8 cellular contexts compared by ENCODE assay signal in genomic region chr9:125513634-125514413, GRCh38.
DNase-seq lines count a peak whose midpoint lies in the region; ATAC-seq and TF ChIP-seq lines count a peak whose summit lies in the region.

No MANE protein-coding gene starts in this region.

- H3K36me3 ChIP-seq in CD8-positive, alpha-beta T cell (ENCODE audit: insufficient read depth, low read length) = no peaks in the 10 kb centered on the region
- no peaks in the 10 kb centered on the region for H3K36me3 ChIP-seq in right atrium auricular region
- no peaks in the 10 kb centered on the region for H3K36me3 ChIP-seq in aorta (ENCODE audit: control insufficient read depth in 1 of 2, insufficient read depth in 2 of 2, low read length in 1 of 2)

- H3K27ac ChIP-seq in CD8-positive, alpha-beta T cell (ENCODE audit: low read depth, low read length) = no peak overlapping the region
- peak overlapping the region; percentile 23 to 24 for H3K27ac ChIP-seq in right atrium auricular region
- H3K27ac ChIP-seq in aorta (ENCODE audit: low read depth in 1 of 2, low read length in 2 of 2) = no peak overlapping the region

- H3K9me3 Mint-ChIP-seq in CD8-positive, alpha-beta T cell = no peaks in the 10 kb centered on the region
- H3K9me3 Mint-ChIP-seq in activated T-helper 1 cell treated with anti-CD3 and anti-CD28 coated beads, Interleukin-12 subunit alpha, Interleukin-12 subunit beta, Interleukin-2, Interleukin-4 antibody, amounts not matched to agents 30 ng/mL and 10 ng/mL and 1 ng/mL, durations not matched to agents 14 hours and 24 hours and 36 hours = no peaks in the 10 kb centered on the region

- WGBS in aorta, 2 donors = 27 to 33% methylated on average over 14 of the region's 14 CpGs

- H3K9me3 ChIP-seq in CD8-positive, alpha-beta T cell (ENCODE audit: low read length) = no peaks in the 10 kb centered on the region
- H3K9me3 ChIP-seq in right atrium auricular region (no peaks in the 10 kb centered on the region), aorta (ENCODE audit: control insufficient read depth, low read length) (no peaks in the 10 kb centered on the region)

- peak; percentile 31 for ATAC-seq in CD8-positive, alpha-beta T cell
- ATAC-seq in GM19452 (IDR thresholded peaks at IDR 0.05; ENCODE audit: unreplicated experiment) = peak; percentile 86
- ATAC-seq in HG03469 (IDR thresholded peaks at IDR 0.05; ENCODE audit: unreplicated experiment) = peak; percentile 64
- ATAC-seq in stimulated activated naive CD8-positive, alpha-beta T cell treated with anti-CD3 and anti-CD28 coated beads, Interleukin-15, Interleukin-2, amounts not matched to agents 100 U/mL and 50 U/mL, for 24 hours = peak; percentile 98
- ATAC-seq in aorta (ENCODE audit: low FRiP score) = no peak

- intact Hi-C loops in CD8-positive, alpha-beta T cell (cut with DNase I, micrococcal nuclease) = no loop called here
- intact Hi-C loops in activated T-helper 1 cell treated with anti-CD3 and anti-CD28 coated beads, Interleukin-12 subunit alpha, Interleukin-12 subunit beta, Interleukin-2, Interleukin-4 antibody, amounts not matched to agents 30 ng/mL and 10 ng/mL and 1 ng/mL, durations not matched to agents 14 hours and 24 hours and 36 hours (cut with micrococcal nuclease) = loop anchor here (1.0 kb wide), 1 partner anchor 7 kb away; no protein-coding TSS in a partner anchor
- intact Hi-C loops in aorta (cut with DNase I) = no loop called here
- intact Hi-C loops in posterior vena cava (cut with DNase I) = no loop called here

- H3K27me3 ChIP-seq in CD8-positive, alpha-beta T cell (ENCODE audit: insufficient read depth, low read length) = no peaks in the 10 kb centered on the region
- H3K27me3 ChIP-seq in right atrium auricular region = no peaks in the 10 kb centered on the region
- H3K27me3 ChIP-seq in aorta (ENCODE audit: control insufficient read depth in 1 of 2, insufficient read depth in 2 of 2, low read length in 1 of 2) = no peaks in the 10 kb centered on the region

- no peaks in the 10 kb centered on the region for H3K27me3 Mint-ChIP-seq in CD8-positive, alpha-beta T cell (ENCODE audit: low read depth)
- H3K27me3 Mint-ChIP-seq in activated T-helper 1 cell treated with anti-CD3 and anti-CD28 coated beads, Interleukin-12 subunit alpha, Interleukin-12 subunit beta, Interleukin-2, Interleukin-4 antibody, amounts not matched to agents 30 ng/mL and 10 ng/mL and 1 ng/mL, durations not matched to agents 14 hours and 24 hours and 36 hours (ENCODE audit: insufficient read depth) = no peaks in the 10 kb centered on the region

- H3K4me1 ChIP-seq in CD8-positive, alpha-beta T cell (ENCODE audit: insufficient read depth, low read length) = no peaks in the 10 kb centered on the region
- H3K4me1 ChIP-seq in right atrium auricular region = peaks cover 0 to 33% of the 10 kb centered on the region in 2 donors
- no peaks in the 10 kb centered on the region for H3K4me1 ChIP-seq in aorta (ENCODE audit: control insufficient read depth in 1 of 2, insufficient read depth in 2 of 2, low read length in 2 of 2)

- no peak for DNase-seq in CD8-positive, alpha-beta T cell
- DNase-seq in activated T-helper 1 cell treated with anti-CD3 and anti-CD28 coated beads, Interleukin-12 subunit alpha, Interleukin-12 subunit beta, Interleukin-2, Interleukin-4 antibody, amounts not matched to agents 30 ng/mL and 10 ng/mL and 1 ng/mL, durations not matched to agents 14 hours and 24 hours and 36 hours (ENCODE audit: low spot score) = no peak
- DNase-seq in right atrium auricular region (ENCODE audit: low spot score) (no peak), aorta (no peak), posterior vena cava (ENCODE audit: low spot score) (no peak)
- DNase-seq in stimulated activated naive CD8-positive, alpha-beta T cell treated with anti-CD3 and anti-CD28 coated beads, Interleukin-15, Interleukin-2, amounts not matched to agents 100 U/mL and 50 U/mL, for 24 hours = peak; percentile 48

- POLR2A ChIA-PET in CD8-positive, alpha-beta T cell (lab: Charles Lee) = no interaction called here

- H3K27ac Mint-ChIP-seq in CD8-positive, alpha-beta T cell = no peak overlapping the region
- peak overlapping the region; percentile 73 for H3K27ac Mint-ChIP-seq in activated T-helper 1 cell treated with anti-CD3 and anti-CD28 coated beads, Interleukin-12 subunit alpha, Interleukin-12 subunit beta, Interleukin-2, Interleukin-4 antibody, amounts not matched to agents 30 ng/mL and 10 ng/mL and 1 ng/mL, durations not matched to agents 14 hours and 24 hours and 36 hours

- H3K4me1 Mint-ChIP-seq in CD8-positive, alpha-beta T cell (ENCODE audit: low read depth) = peaks cover 8% of the 10 kb centered on the region
- peaks cover 14% of the 10 kb centered on the region for H3K4me1 Mint-ChIP-seq in activated T-helper 1 cell treated with anti-CD3 and anti-CD28 coated beads, Interleukin-12 subunit alpha, Interleukin-12 subunit beta, Interleukin-2, Interleukin-4 antibody, amounts not matched to agents 30 ng/mL and 10 ng/mL and 1 ng/mL, durations not matched to agents 14 hours and 24 hours and 36 hours (ENCODE audit: low read depth)

- no peak overlapping the region for H3K4me3 Mint-ChIP-seq in CD8-positive, alpha-beta T cell
- no peak overlapping the region for H3K4me3 Mint-ChIP-seq in activated T-helper 1 cell treated with anti-CD3 and anti-CD28 coated beads, Interleukin-12 subunit alpha, Interleukin-12 subunit beta, Interleukin-2, Interleukin-4 antibody, amounts not matched to agents 30 ng/mL and 10 ng/mL and 1 ng/mL, durations not matched to agents 14 hours and 24 hours and 36 hours

- no peak overlapping the region for H3K4me3 ChIP-seq in CD8-positive, alpha-beta T cell (ENCODE audit: low read depth, low read length)
- peak overlapping the region in 1 of 2 donors; percentile 20 for H3K4me3 ChIP-seq in right atrium auricular region
- H3K4me3 ChIP-seq in aorta (ENCODE audit: low read length in 2 of 2) = peak overlapping the region in 1 of 2 donors; percentile 17

- H3K36me3 Mint-ChIP-seq in CD8-positive, alpha-beta T cell = peaks cover 20% of the 10 kb centered on the region
- peaks cover 4% of the 10 kb centered on the region for H3K36me3 Mint-ChIP-seq in activated T-helper 1 cell treated with anti-CD3 and anti-CD28 coated beads, Interleukin-12 subunit alpha, Interleukin-12 subunit beta, Interleukin-2, Interleukin-4 antibody, amounts not matched to agents 30 ng/mL and 10 ng/mL and 1 ng/mL, durations not matched to agents 14 hours and 24 hours and 36 hours (ENCODE audit: low read depth)

- CTCF ChIA-PET in CD8-positive, alpha-beta T cell (lab: Charles Lee) = interaction anchor here (0.5 to 1.0 kb wide), 2 partner anchors 14 to 16 kb away, joined by 3 read pairs; no protein-coding TSS in a partner anchor

- TF ChIP-seq CTCF in CD8-positive, alpha-beta T cell (IDR thresholded peaks at IDR 0.05) = no peak
- no peak for TF ChIP-seq CTCF in right atrium auricular region (IDR thresholded peaks at IDR 0.05)

Comparison
In these comparisons a context has a peak if more than half of its experiments do, and no peak if none do; other contexts are left out.
1. H3K27ac ChIP-seq: peak in right atrium auricular region (2 of 2); none in CD8-positive, alpha-beta T cell (single experiment) and aorta (0 of 2).